ENCODE assay signal across 13 cellular contexts in genomic region chr7:13829914-13830603, GRCh38.
A peak's percentile ranks its signal among the peaks of the same experiment; 100 is the strongest.
DNase-seq lines count a peak whose midpoint lies in the region; ATAC-seq and TF ChIP-seq lines count a peak whose summit lies in the region.
"Had no signal": no experiment of that assay in that cellular context is flagged by ENCODE, and none has a peak within 500 bp of the region (broad histone marks: within the 10 kb centered on the region; RNA-seq: fewer than 3 reads in every experiment).

No MANE protein-coding gene starts in this region.

- H4K20me1 ChIP-seq in SU-DHL-6 (ENCODE audit: low read depth, low read length), result no peaks in the 10 kb centered on the region
- H4K20me1 ChIP-seq in PC-9 (ENCODE audit: insufficient read depth), result no peaks in the 10 kb centered on the region

- H3K4me2 ChIP-seq in SU-DHL-6 (ENCODE audit: low read depth, low read length, poor library complexity, severe bottlenecking) (peak overlapping the region; percentile 33), PC-9 (no peak overlapping the region)

- H3K27ac Mint-ChIP-seq in glutamatergic neuron (ENCODE audit: unreplicated experiment), result peak overlapping the region; percentile 21
- H3K27ac Mint-ChIP-seq: activated T-helper 2 cell treated with anti-CD3 and anti-CD28 coated beads, Interferon-gamma antibody, Interleukin-2, Interleukin-4, amounts not matched to agents 10 μg/mL and 5 μg/mL and 100 μg/mL, durations not matched to agents 14 hours and 24 hours and 36 hours; dendritic cell treated with granulocyte-macrophage colony-stimulating factor and Interleukin-4, amounts not matched to agents 40 ng/mL and 50 ng/mL, for 4 days had no signal

- TF ChIP-seq CTCF in SU-DHL-6 (IDR thresholded peaks at IDR 0.05; ENCODE audit: insufficient read depth, low read length, poor library complexity, severe bottlenecking), result no peak
- no peak for TF ChIP-seq CTCF in glutamatergic neuron (IDR thresholded peaks at IDR 0.05; ENCODE audit: partially characterized antibody, unreplicated experiment)
- TF ChIP-seq CTCF in PC-9 (conservative IDR thresholded peaks at IDR 0.05), result no peak

- H3K9me2 ChIP-seq in SU-DHL-6 (replicated peaks; ENCODE audit: insufficient read depth, low read length) (no peaks in the 10 kb centered on the region), PC-9 (ENCODE audit: insufficient read depth) (no peaks in the 10 kb centered on the region)

- no peaks in the 10 kb centered on the region for H3K27me3 Mint-ChIP-seq in glutamatergic neuron (ENCODE audit: unreplicated experiment)

- CTCF ChIA-PET in HEK293T (lab: Yijun Ruan, JAX) (no interaction called here), PC-9 (lab: Charles Lee) (no interaction called here)

- ATAC-seq in Right ventricle myocardium superior (ENCODE audit: poor library complexity), result peak; percentile 90
- ATAC-seq in HG03196 (IDR thresholded peaks at IDR 0.05; ENCODE audit: unreplicated experiment), result no peak

- no peaks in the 10 kb centered on the region for H3F3A ChIP-seq in SU-DHL-6 (ENCODE audit: insufficient read depth)
- H3F3A ChIP-seq in PC-9 (ENCODE audit: insufficient read depth, low read depth), result no peaks in the 10 kb centered on the region

- H2AFZ ChIP-seq in SU-DHL-6 (ENCODE audit: low read depth, low read length, severe bottlenecking) (peak overlapping the region; percentile 64), PC-9 (no peak overlapping the region)

- H3K9me3 Mint-ChIP-seq in glutamatergic neuron (ENCODE audit: unreplicated experiment), result no peaks in the 10 kb centered on the region
- H3K9me3 Mint-ChIP-seq: dendritic cell treated with granulocyte-macrophage colony-stimulating factor and Interleukin-4, amounts not matched to agents 40 ng/mL and 50 ng/mL, for 4 days had no signal

- no peak overlapping the region for H3K9ac ChIP-seq in SU-DHL-6 (ENCODE audit: low read length)

- no peaks in the 10 kb centered on the region for H3K79me2 ChIP-seq in SU-DHL-6 (ENCODE audit: insufficient read depth, low read length)
- no peaks in the 10 kb centered on the region for H3K79me2 ChIP-seq in PC-9 (ENCODE audit: low read depth)

- H3K9me3 ChIP-seq in SU-DHL-6 (ENCODE audit: insufficient read depth, low read length) (no peaks in the 10 kb centered on the region; the same call in 1 of the 2 replicates), PC-9 (ENCODE audit: insufficient read depth, low read depth) (no peaks in the 10 kb centered on the region; the same call in 1 of the 2 replicates)

- no peak overlapping the region for H3K4me3 Mint-ChIP-seq in glutamatergic neuron (ENCODE audit: unreplicated experiment)
- H3K4me3 Mint-ChIP-seq: dendritic cell treated with granulocyte-macrophage colony-stimulating factor and Interleukin-4, amounts not matched to agents 40 ng/mL and 50 ng/mL, for 4 days; immature natural killer cell had no signal

- H3K27ac ChIP-seq in SU-DHL-6 (ENCODE audit: low read depth, low read length) (peak overlapping the region; percentile 50), PC-9 (no peak overlapping the region)
- H3K27ac ChIP-seq: C4-2B had no signal

- no peaks in the 10 kb centered on the region for H3K27me3 ChIP-seq in SU-DHL-6 (ENCODE audit: low read length)
- no peaks in the 10 kb centered on the region for H3K27me3 ChIP-seq in PC-9 (ENCODE audit: insufficient read depth, low read depth)

- H3K36me3 ChIP-seq in SU-DHL-6 (ENCODE audit: low read length) (no peaks in the 10 kb centered on the region), PC-9 (ENCODE audit: low read depth) (no peaks in the 10 kb centered on the region)

- POLR2A ChIA-PET in HEK293T (lab: Yijun Ruan, JAX) (no interaction called here), PC-9 (lab: Charles Lee; ENCODE audit: unreplicated experiment) (no interaction called here)

- DNase-seq in Right ventricle myocardium superior (no peak), cardiac septum (ENCODE audit: low spot score) (no peak), glutamatergic neuron (no peak), HEK293T (ENCODE audit: extremely low spot score) (no peak), NCI-H2029 treated with DMSO at 0.1 percent for 48 hours (lab: John Stamatoyannopoulos, UW) (no peak), PC-9 (no peak)
- DNase-seq: immature natural killer cell, posterior cingulate gyrus had no signal

- H3K4me3 ChIP-seq in SU-DHL-6 (ENCODE audit: insufficient read depth, low read length, poor library complexity, severe bottlenecking), result peak overlapping the region; percentile 23
- no peak overlapping the region for H3K4me3 ChIP-seq in PC-9

- no peaks in the 10 kb centered on the region for H3K4me1 Mint-ChIP-seq in glutamatergic neuron (ENCODE audit: low read depth, unreplicated experiment)

- H3K4me1 ChIP-seq in PC-9 (replicated peaks; ENCODE audit: insufficient read depth), result no peaks in the 10 kb centered on the region

- BruUV-seq in PC-9 (replicated peaks; lab: Mats Ljungman, UMichigan), result no TSS peak

- intact Hi-C loops in Right ventricle myocardium superior (cut with DNase I) (no loop called here), cardiac septum (cut with DNase I) (no loop called here), PC-9 (cut with micrococcal nuclease; ENCODE audit: unreplicated experiment) (no loop called here)

- no peaks in the 10 kb centered on the region for H3K36me3 Mint-ChIP-seq in glutamatergic neuron (ENCODE audit: unreplicated experiment)
- H3K36me3 Mint-ChIP-seq: immature natural killer cell had no signal

TF ChIP-seq in HEK293T, 16 proteins besides CTCF, POLR2A, EP300 and RAD21:
- TF ChIP-seq, protein P1, sequence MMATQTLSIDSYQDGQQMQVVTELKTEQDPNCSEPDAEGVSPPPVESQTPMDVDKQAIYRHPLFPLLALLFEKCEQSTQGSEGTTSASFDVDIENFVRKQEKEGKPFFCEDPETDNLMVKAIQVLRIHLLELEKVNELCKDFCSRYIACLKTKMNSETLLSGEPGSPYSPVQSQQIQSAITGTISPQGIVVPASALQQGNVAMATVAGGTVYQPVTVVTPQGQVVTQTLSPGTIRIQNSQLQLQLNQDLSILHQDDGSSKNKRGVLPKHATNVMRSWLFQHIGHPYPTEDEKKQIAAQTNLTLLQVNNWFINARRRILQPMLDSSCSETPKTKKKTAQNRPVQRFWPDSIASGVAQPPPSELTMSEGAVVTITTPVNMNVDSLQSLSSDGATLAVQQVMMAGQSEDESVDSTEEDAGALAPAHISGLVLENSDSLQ (IDR thresholded peaks at IDR 0.05), result no peak
- TF ChIP-seq LEF1 (IDR thresholded peaks at IDR 0.05; ENCODE audit: borderline replicate concordance) (no peak), FOXA1 (IDR thresholded peaks at IDR 0.05) (no peak), ARNT (IDR thresholded peaks at IDR 0.05) (no peak), CTBP1 (IDR thresholded peaks at IDR 0.05; ENCODE audit: borderline replicate concordance) (no peak), SP1 (IDR thresholded peaks at IDR 0.05) (no peak), L3MBTL2 (conservative IDR thresholded peaks at IDR 0.05) (no peak), ELF4 (IDR thresholded peaks at IDR 0.05) (no peak), ZNF384 (IDR thresholded peaks at IDR 0.05) (no peak), HDGF (IDR thresholded peaks at IDR 0.05; ENCODE audit: borderline replicate concordance) (no peak), SUZ12 (IDR thresholded peaks at IDR 0.05) (no peak), FOXK2 (IDR thresholded peaks at IDR 0.05) (no peak), FOXM1 (IDR thresholded peaks at IDR 0.05; ENCODE audit: borderline replicate concordance) (no peak), BHLHE40 (IDR thresholded peaks at IDR 0.05; ENCODE audit: borderline replicate concordance) (no peak), TARDBP (IDR thresholded peaks at IDR 0.05) (no peak), NFRKB (IDR thresholded peaks at IDR 0.05) (no peak)
